9 cellular contexts compared by ENCODE assay signal in genomic region chr14:89625208-89625987, GRCh38.
DNase-seq lines count a peak whose midpoint lies in the region; ATAC-seq and TF ChIP-seq lines count a peak whose summit lies in the region.
"Had no signal": no experiment of that assay in that cellular context is flagged by ENCODE, and none has a peak within 500 bp of the region (broad histone marks: within the 10 kb centered on the region; RNA-seq: fewer than 3 reads in every experiment).

No MANE protein-coding gene starts in this region.

- TF ChIP-seq CTCF in right atrium auricular region (IDR thresholded peaks at IDR 0.05): no peak
- TF ChIP-seq CTCF in thyroid gland (IDR thresholded peaks at IDR 0.05): no peak

- DNase-seq in Right ventricle myocardium inferior (ENCODE audit: missing footprints) (no peak), right atrium auricular region (ENCODE audit: low spot score) (no peak), SJCRH30 (peak; percentile 90 to 96), hypothalamus (lab: John Stamatoyannopoulos, UW) (peak in 34 of 51 donors; percentile 4 to 68 (median 26)), thyroid gland (peak; percentile 55 to 60), SIG-M5 treated with dmso at 0.1 percent for 504 hours (lab: John Stamatoyannopoulos, UW; ENCODE audit: unreplicated experiment) (no peak)
- DNase-seq in activated CD4-positive, alpha-beta T cell treated with anti-CD3 and anti-CD28 coated beads for 4 hours: no peak
- DNase-seq: CD4-positive, alpha-beta T cell had no signal

- H3K9me3 ChIP-seq in right atrium auricular region (no peaks in the 10 kb centered on the region), SJCRH30 (replicated peaks) (no peaks in the 10 kb centered on the region; the same call in 1 of the 2 replicates), thyroid gland (no peaks in the 10 kb centered on the region)

- intact Hi-C loops in Right ventricle myocardium inferior (cut with DNase I) (no loop called here), thyroid gland (cut with DNase I) (no loop called here)

- peak overlapping the region in 1 of 2 donors; percentile 22 for H3K27ac ChIP-seq in right atrium auricular region
- H3K27ac ChIP-seq in SJCRH30: peak overlapping the region; percentile 73
- H3K27ac ChIP-seq in thyroid gland: no peak overlapping the region

- WGBS in thyroid gland, 2 donors: 36 to 45% methylated on average over 28 of the region's 28 CpGs

- ATAC-seq in Right ventricle myocardium inferior: peak; percentile 64
- ATAC-seq in GM19452 (IDR thresholded peaks at IDR 0.05; ENCODE audit: unreplicated experiment): no peak

- H3K27me3 ChIP-seq in right atrium auricular region (no peaks in the 10 kb centered on the region), SJCRH30 (no peaks in the 10 kb centered on the region), thyroid gland (no peaks in the 10 kb centered on the region)

- H3K36me3 ChIP-seq in right atrium auricular region (no peaks in the 10 kb centered on the region), SJCRH30 (no peaks in the 10 kb centered on the region), thyroid gland (no peaks in the 10 kb centered on the region)

- H3K4me1 ChIP-seq in right atrium auricular region: peaks cover 0 to 16% of the 10 kb centered on the region in 2 donors
- H3K4me1 ChIP-seq in SJCRH30: peaks cover 21% of the 10 kb centered on the region
- H3K4me1 ChIP-seq in thyroid gland: peaks cover 0 to 6% of the 10 kb centered on the region in 2 donors

- H3K4me3 ChIP-seq in right atrium auricular region (no peak overlapping the region), SJCRH30 (peak overlapping the region; percentile 44), thyroid gland (replicated peaks in 1 of 3) (no peak overlapping the region)

- TF ChIP-seq POLR2A in thyroid gland (IDR thresholded peaks at IDR 0.05): no peak

Comparison
In these comparisons a context has a peak if more than half of its experiments do, and no peak if none do; other contexts are left out.
1. DNase-seq: peak in SJCRH30 (2 of 2), hypothalamus (34 of 51) and thyroid gland (2 of 2); none in Right ventricle myocardium inferior (single experiment), right atrium auricular region (single experiment), SIG-M5 treated with dmso at 0.1 percent for 504 hours (single experiment) and activated CD4-positive, alpha-beta T cell treated with anti-CD3 and anti-CD28 coated beads for 4 hours (0 of 2).